In genomic region chr2:9474361-9475117, GRCh38 we compare ENCODE assay signal across 8 cellular contexts.
DNase-seq lines count a peak whose midpoint lies in the region; ATAC-seq, FAIRE-seq and TF ChIP-seq lines count a peak whose summit lies in the region.

A gene with protein sequence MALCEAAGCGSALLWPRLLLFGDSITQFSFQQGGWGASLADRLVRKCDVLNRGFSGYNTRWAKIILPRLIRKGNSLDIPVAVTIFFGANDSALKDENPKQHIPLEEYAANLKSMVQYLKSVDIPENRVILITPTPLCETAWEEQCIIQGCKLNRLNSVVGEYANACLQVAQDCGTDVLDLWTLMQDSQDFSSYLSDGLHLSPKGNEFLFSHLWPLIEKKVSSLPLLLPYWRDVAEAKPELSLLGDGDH (plus strand): TSS chr2:9474551. CDS start chr2:9474567, 16 bp downstream.

- peak; percentile 81 for TF ChIP-seq POLR2A in H54 (IDR thresholded peaks at IDR 0.05; ENCODE audit: low read depth, low read length)

- DNase-seq in H54 (ENCODE audit: insufficient read length, low spot score) = peak; percentile 70
- no peak for DNase-seq in LNCaP clone FGC (ENCODE audit: low read depth)
- DNase-seq in activated CD4-positive, CD25-positive, alpha-beta regulatory T cell treated with anti-CD3 and anti-CD28 coated beads, Interleukin-2, amount 50 U/mL, for 72 hours = peak; percentile 77
- DNase-seq in central memory CD8-positive, alpha-beta T cell (ENCODE audit: low spot score in 2 of 2) = peak; percentile 51 to 54
- peak; percentile 50 for DNase-seq in kidney glomerular epithelial cell (lab: John Stamatoyannopoulos, UW)
- peak; percentile 44 to 57 for DNase-seq in stimulated activated CD4-positive, alpha-beta T cell treated with anti-CD3 and anti-CD28 coated beads, Interleukin-1b, Interleukin-23, amount 100 ng/mL, for 1 hour (ENCODE audit: low read depth in 2 of 2)
- DNase-seq in NCI-H2029 treated with DMSO at 0.1 percent for 48 hours (lab: John Stamatoyannopoulos, UW) = no peak

- H3K4me3 Mint-ChIP-seq in central memory CD8-positive, alpha-beta T cell = peak within 1 kb of the TSS; percentile 78

- peaks cover 41% of the 10 kb centered on the region for H3K4me1 Mint-ChIP-seq in central memory CD8-positive, alpha-beta T cell

- FAIRE-seq in H54 (lab: Jason Lieb, UNC) = no peak

- TF ChIP-seq CTCF in GM12872 (IDR thresholded peaks at IDR 0.05; ENCODE audit: insufficient read depth, low read depth, low read length) (0 out of 3 replicates have a peak, but pooled peaks have one; percentile 0), LNCaP clone FGC (IDR thresholded peaks at IDR 0.05; ENCODE audit: control insufficient read depth, extremely low read depth, insufficient read depth) (no peak)

- ATAC-seq in central memory CD8-positive, alpha-beta T cell (replicated peaks; ENCODE audit: extremely low read depth, poor library complexity, severe bottlenecking) = peak; percentile 80

- no peaks in the 10 kb centered on the region for H3K9me3 Mint-ChIP-seq in central memory CD8-positive, alpha-beta T cell

- no peaks in the 10 kb centered on the region for H3K27me3 Mint-ChIP-seq in central memory CD8-positive, alpha-beta T cell

- peaks cover 9% of the 10 kb centered on the region for H3K36me3 Mint-ChIP-seq in central memory CD8-positive, alpha-beta T cell (ENCODE audit: insufficient read depth)

- H3K27ac Mint-ChIP-seq in central memory CD8-positive, alpha-beta T cell (ENCODE audit: low read depth) = peak within 1 kb of the TSS; percentile 64

- peak within 1 kb of the TSS; percentile 67 for H3K4me3 ChIP-seq in LNCaP clone FGC (ENCODE audit: low read depth, low read length)

Comparison
In these comparisons a context has a peak if more than half of its experiments do, and no peak if none do; other contexts are left out.
1. DNase-seq: peak in H54 (single experiment), activated CD4-positive, CD25-positive, alpha-beta regulatory T cell treated with anti-CD3 and anti-CD28 coated beads, Interleukin-2, amount 50 U/mL, for 72 hours (single experiment), central memory CD8-positive, alpha-beta T cell (2 of 2), kidney glomerular epithelial cell (single experiment) and stimulated activated CD4-positive, alpha-beta T cell treated with anti-CD3 and anti-CD28 coated beads, Interleukin-1b, Interleukin-23, amount 100 ng/mL, for 1 hour (2 of 2); none in LNCaP clone FGC (single experiment) and NCI-H2029 treated with DMSO at 0.1 percent for 48 hours (single experiment).